Comparison of ENCODE assay signal across 7 cellular contexts in genomic region chrX:1119275-1119674, GRCh38.
"Had no signal": no experiment of that assay in that cellular context is flagged by ENCODE, and none has a peak within 500 bp of the region (broad histone marks: within the 10 kb centered on the region; RNA-seq: fewer than 3 reads in every experiment).

No MANE protein-coding gene starts in this region.

- DNase-seq: GM23248, GOT3, H7, IMR-90, KBM-7 had no signal

- H3K27ac ChIP-seq: GM23248, KMS-11 had no signal

- H3K36me3 ChIP-seq: HAP-1 had no signal

- H3K4me1 ChIP-seq: HAP-1 had no signal

- H3K4me3 ChIP-seq: GM23248, HAP-1 had no signal
